ENCODE assay signal across 7 cellular contexts in the genomic region with DNA sequence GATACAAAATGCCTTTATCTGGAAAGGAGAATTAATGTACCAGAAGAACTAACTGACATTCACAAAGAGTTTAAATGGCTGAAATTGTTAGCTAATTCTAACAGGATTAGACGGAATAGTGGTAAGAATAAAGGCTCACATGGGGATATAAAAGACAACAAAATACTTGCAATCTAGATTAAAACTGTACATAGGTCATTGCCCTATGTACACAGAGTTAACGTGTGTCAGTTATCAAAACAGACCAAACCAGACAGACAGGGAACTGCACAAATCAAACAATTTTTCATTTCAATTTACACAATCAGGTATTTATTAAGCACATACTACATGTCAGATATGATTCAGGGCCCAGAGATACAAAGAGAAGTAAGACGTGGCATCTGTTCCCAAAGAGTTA. TPM values are rescaled to one million over a fixed set of nuclear protein-coding genes. Genes with fewer than 3 reads are reported as not detected.
"Had no signal": no experiment of that assay in that cellular context is flagged by ENCODE, and none has a peak within 500 bp of the region (broad histone marks: within the 10 kb centered on the region; RNA-seq: fewer than 3 reads in every experiment).

No MANE protein-coding gene starts in this region.

- H3K4me3 ChIP-seq: GM23338 had no signal

- ATAC-seq: GM23338, HepG2 had no signal

- H3K27ac ChIP-seq: HL-60 had no signal

- H2AFZ ChIP-seq: GM23338 had no signal

- DNase-seq: H9, HCEC 1CT, HFFc6, KBM-7 had no signal

RNA-seq across cellular contexts. Expression of gene TMTC1, which starts 12.6 kb away (rescaled TPM):
- total RNA-seq: HFFc6 had no signal
